In the genomic region with DNA sequence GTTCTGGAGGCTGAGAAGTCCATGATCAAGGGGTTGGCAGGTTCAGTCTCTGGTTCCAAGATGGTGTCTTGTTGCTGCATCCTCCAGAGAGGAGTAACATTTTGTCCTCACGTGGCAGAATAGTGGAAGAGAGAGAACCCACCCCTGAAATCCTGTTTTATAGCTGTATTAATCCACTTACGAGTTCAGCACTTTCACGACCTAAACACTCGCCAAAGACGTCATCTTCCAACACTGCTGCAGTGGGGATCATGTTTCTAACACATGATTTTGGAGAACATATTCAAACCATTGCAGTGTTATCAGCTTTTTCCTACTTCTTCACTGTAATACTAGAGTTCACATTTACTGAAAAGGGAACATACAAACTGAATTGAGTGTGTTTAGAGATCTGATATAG, we compare ENCODE assay signal across 25 cellular contexts.
"Had no signal": no experiment of that assay in that cellular context is flagged by ENCODE, and none has a peak within 500 bp of the region (broad histone marks: within the 10 kb centered on the region; RNA-seq: fewer than 3 reads in every experiment).

No MANE protein-coding gene starts in this region.

- ATAC-seq: activated naive CD8-positive, alpha-beta T cell treated with anti-CD3 and anti-CD28 coated beads, Interleukin-2, amount 50 U/mL, for 24 hours; left ventricle myocardium superior; pancreas; right cardiac atrium; T-helper 17 cell; upper lobe of right lung had no signal

- H3K36me3 Mint-ChIP-seq: activated CD4-positive, alpha-beta memory T cell treated with anti-CD3 and anti-CD28 coated beads for 36 hours had no signal

- DNase-seq: activated B cell treated with CpG ODN at 0.5 μM for 24 hours; activated CD4-positive, alpha-beta memory T cell treated with anti-CD3 and anti-CD28 coated beads for 36 hours; activated CD4-positive, alpha-beta T cell treated with anti-CD3 and anti-CD28 coated beads for 4 hours; activated effector memory CD4-positive, alpha-beta T cell treated with anti-CD3 and anti-CD28 coated beads, Interleukin-2, amount 50 U/mL, for 16 hours; activated naive CD4-positive, alpha-beta T cell treated with anti-CD3 and anti-CD28 coated beads, Interleukin-2, amount 50 U/mL, for 16 hours; activated naive CD8-positive, alpha-beta T cell treated with anti-CD3 and anti-CD28 coated beads, Interleukin-2, amount 50 U/mL, for 24 hours; activated T-cell treated with anti-CD3 and anti-CD28 coated beads for 4 hours; cortex of kidney; endodermal cell; esophagus squamous epithelium; foreskin melanocyte; kidney glomerular epithelial cell; left ventricle myocardium superior; mammary epithelial cell; midbrain; pancreas; right cardiac atrium; stimulated activated CD4-positive, alpha-beta T cell treated with anti-CD3 and anti-CD28 coated beads, Interleukin-1b, Interleukin-23, amount 100 ng/mL, for 48 hours; substantia nigra; T-helper 17 cell; thyroid gland; upper lobe of right lung had no signal

- H3K4me3 ChIP-seq: esophagus squamous epithelium, pancreas, thyroid gland, upper lobe of right lung had no signal

- H3K4me1 Mint-ChIP-seq: activated B cell treated with CpG ODN at 0.5 μM for 24 hours; activated naive CD8-positive, alpha-beta T cell treated with anti-CD3 and anti-CD28 coated beads, Interleukin-2, amount 50 U/mL, for 24 hours; endodermal cell; T-helper 17 cell had no signal

- H3K36me3 ChIP-seq: esophagus squamous epithelium, neutrophil, pancreas, thyroid gland, upper lobe of right lung had no signal

- H3K4me3 Mint-ChIP-seq: activated B cell treated with CpG ODN at 0.5 μM for 24 hours; activated CD4-positive, alpha-beta memory T cell treated with anti-CD3 and anti-CD28 coated beads for 36 hours; activated naive CD8-positive, alpha-beta T cell treated with anti-CD3 and anti-CD28 coated beads, Interleukin-2, amount 50 U/mL, for 24 hours; endodermal cell; nephron; stimulated activated naive CD8-positive, alpha-beta T cell treated with anti-CD3 and anti-CD28 coated beads, Interleukin-15, Interleukin-2, amounts not matched to agents 100 ng/mL and 50 ng/mL, for 24 hours; T-helper 17 cell had no signal

- H3K4me1 ChIP-seq: esophagus squamous epithelium, pancreas, thyroid gland, upper lobe of right lung had no signal

- H3K27ac ChIP-seq: esophagus squamous epithelium, neutrophil, pancreas, thyroid gland, upper lobe of right lung had no signal

- H3K9me3 ChIP-seq: esophagus squamous epithelium, neutrophil, pancreas, thyroid gland, upper lobe of right lung had no signal

- H3K27me3 ChIP-seq: esophagus squamous epithelium, neutrophil, pancreas, thyroid gland, upper lobe of right lung had no signal

- H3K27ac Mint-ChIP-seq: activated B cell treated with CpG ODN at 0.5 μM for 24 hours; activated CD4-positive, alpha-beta memory T cell treated with anti-CD3 and anti-CD28 coated beads for 36 hours; activated naive CD8-positive, alpha-beta T cell treated with anti-CD3 and anti-CD28 coated beads, Interleukin-2, amount 50 U/mL, for 24 hours; endodermal cell; stimulated activated naive CD8-positive, alpha-beta T cell treated with anti-CD3 and anti-CD28 coated beads, Interleukin-15, Interleukin-2, amounts not matched to agents 100 ng/mL and 50 ng/mL, for 24 hours; T-helper 17 cell had no signal

- H3K9me3 Mint-ChIP-seq: activated B cell treated with CpG ODN at 0.5 μM for 24 hours; activated CD4-positive, alpha-beta memory T cell treated with anti-CD3 and anti-CD28 coated beads for 36 hours; endodermal cell; stimulated activated naive CD8-positive, alpha-beta T cell treated with anti-CD3 and anti-CD28 coated beads, Interleukin-15, Interleukin-2, amounts not matched to agents 100 ng/mL and 50 ng/mL, for 24 hours had no signal

- H3K27me3 Mint-ChIP-seq: activated B cell treated with CpG ODN at 0.5 μM for 24 hours; stimulated activated naive CD8-positive, alpha-beta T cell treated with anti-CD3 and anti-CD28 coated beads, Interleukin-15, Interleukin-2, amounts not matched to agents 100 ng/mL and 50 ng/mL, for 24 hours; T-helper 17 cell had no signal
